Comparison of ENCODE assay signal across 14 cellular contexts in the genomic region with DNA sequence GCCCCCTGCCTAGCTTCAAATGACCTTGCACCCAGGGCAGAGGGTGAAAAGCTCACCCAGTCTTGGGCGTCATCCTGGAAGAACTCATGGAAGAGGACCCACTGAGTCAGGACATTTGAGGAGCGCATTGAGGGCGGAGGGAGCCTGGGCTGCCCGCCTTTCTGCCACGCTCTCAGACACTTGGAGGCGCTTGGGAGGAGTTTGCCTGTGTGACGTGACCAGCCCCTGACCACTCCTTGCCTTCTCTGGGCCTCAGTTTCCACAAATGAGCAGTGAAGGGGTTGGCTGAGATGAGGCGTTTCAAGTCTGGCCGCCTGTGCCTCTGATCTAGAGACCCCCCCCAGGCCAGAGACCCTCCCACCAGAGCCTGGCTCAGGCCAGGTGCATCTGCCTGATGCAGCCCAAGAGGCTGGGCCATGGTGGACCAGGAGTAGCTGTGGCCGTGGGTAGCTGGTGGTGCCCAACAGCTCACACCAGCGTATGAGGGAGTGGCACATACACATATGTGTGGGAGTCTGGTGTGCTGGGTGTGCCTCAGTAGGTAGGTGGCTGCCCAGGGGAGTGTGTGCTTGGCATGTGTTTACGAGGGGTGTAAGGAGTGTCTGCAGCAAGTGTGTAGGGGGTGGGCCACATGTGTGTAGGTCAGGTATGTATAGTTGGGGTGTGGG.
A peak's percentile ranks its signal among the peaks of the same experiment; 100 is the strongest.
DNase-seq lines count a peak whose midpoint lies in the region; ATAC-seq and TF ChIP-seq lines count a peak whose summit lies in the region.
"Had no signal": no experiment of that assay in that cellular context is flagged by ENCODE, and none has a peak within 500 bp of the region (broad histone marks: within the 10 kb centered on the region; RNA-seq: fewer than 3 reads in every experiment).

No MANE protein-coding gene starts in this region.

- intact Hi-C loops in activated CD4-positive, alpha-beta T cell treated with anti-CD3 and anti-CD28 coated beads, Interleukin-2, amount 10 ng/mL, durations not matched to agents 24 days and 14 days (cut with micrococcal nuclease): no loop called here
- intact Hi-C loops in esophagus muscularis mucosa (cut with DNase I): no loop called here
- intact Hi-C loops in psoas muscle (cut with DNase I): loop anchor here in 1 of 2 donors (2.0 kb wide), 1 partner anchor 14 kb away; no protein-coding TSS in a partner anchor
- intact Hi-C loops in OCI-LY7 (cut with micrococcal nuclease; ENCODE audit: unreplicated experiment): no loop called here

- TF ChIP-seq EP300 in esophagus muscularis mucosa (IDR thresholded peaks at IDR 0.05): no peak

- H3K9me3 ChIP-seq in esophagus muscularis mucosa: no peaks in the 10 kb centered on the region
- H3K9me3 ChIP-seq in psoas muscle: no peaks in the 10 kb centered on the region
- H3K9me3 ChIP-seq in OCI-LY7 (ENCODE audit: low read length): no peaks in the 10 kb centered on the region
- H3K9me3 ChIP-seq: heart left ventricle had no signal

- TF ChIP-seq CTCF in esophagus muscularis mucosa (IDR thresholded peaks at IDR 0.05) (no peak), psoas muscle (IDR thresholded peaks at IDR 0.05) (no peak), OCI-LY7 (conservative IDR thresholded peaks at IDR 0.05; ENCODE audit: low read length) (no peak)

- H3K4me3 Mint-ChIP-seq in activated CD4-positive, alpha-beta T cell treated with anti-CD3 and anti-CD28 coated beads, Interleukin-2, amount 10 ng/mL, durations not matched to agents 24 days and 14 days: no peak overlapping the region
- H3K4me3 Mint-ChIP-seq: activated CD4-positive, alpha-beta T cell treated with anti-CD3 and anti-CD28 coated beads for 36 hours; neural progenitor cell had no signal

- in situ Hi-C loops in G401 (cut with HindIII; ENCODE audit: low sequenced_read_pairs): loop anchor here (5.0 kb wide), 1 partner anchor 44 kb away; no protein-coding TSS in a partner anchor

- peaks cover 2% of the 10 kb centered on the region for H3K36me3 Mint-ChIP-seq in activated CD4-positive, alpha-beta T cell treated with anti-CD3 and anti-CD28 coated beads, Interleukin-2, amount 10 ng/mL, durations not matched to agents 24 days and 14 days (ENCODE audit: low read depth)
- H3K36me3 Mint-ChIP-seq: neural progenitor cell had no signal

- no peaks in the 10 kb centered on the region for H4K20me1 ChIP-seq in OCI-LY7 (ENCODE audit: insufficient read depth, low read length)

- H3K4me1 ChIP-seq in esophagus muscularis mucosa (peaks cover 53 to 66% (median 63%) of the 10 kb centered on the region in 4 donors), psoas muscle (peaks cover 78% of the 10 kb centered on the region), OCI-LY7 (ENCODE audit: insufficient read depth, low read length, poor library complexity, severe bottlenecking) (peaks cover 24% of the 10 kb centered on the region)

- CTCF ChIA-PET in OCI-LY7 (lab: Charles Lee; ENCODE audit: unreplicated experiment): no interaction called here

- 96% methylated on average over 11 of the region's 12 CpGs for WGBS in esophagus muscularis mucosa
- whole genome bisulfite sequencing in psoas muscle, 3 donors: 84 to 92% (median 85%) methylated on average over 12 of the region's 12 CpGs

- POLR2A ChIA-PET in OCI-LY7 (lab: Charles Lee): interaction anchor here (0.7 to 2.7 kb wide), 2 partner anchors 10 to 80 kb away, joined by 5 to 8 read pairs; a partner anchor contains a TSS

- no TSS peak for BruUV-seq in OCI-LY7 (replicated peaks; lab: Mats Ljungman, UMichigan)

- no peak overlapping the region for H3K4me2 ChIP-seq in OCI-LY7 (ENCODE audit: low read length)
- H3K4me2 ChIP-seq: neural progenitor cell had no signal

- H3K4me3 ChIP-seq in H7 (ENCODE audit: insufficient read depth, low read depth, low read length) (no peak overlapping the region), esophagus muscularis mucosa (no peak overlapping the region), psoas muscle (no peak overlapping the region), OCI-LY7 (ENCODE audit: low read depth, low read length, poor library complexity, severe bottlenecking) (no peak overlapping the region)
- H3K4me3 ChIP-seq: heart left ventricle, neural progenitor cell, skin epidermis had no signal

- ATAC-seq in psoas muscle: no peak
- ATAC-seq: activated CD4-positive, alpha-beta T cell treated with anti-CD3 and anti-CD28 coated beads for 36 hours; heart left ventricle had no signal

- TF ChIP-seq POLR2A in esophagus muscularis mucosa (IDR thresholded peaks at IDR 0.05; ENCODE audit: low read depth): no peak

- no peak for DNase-seq in activated CD4-positive, alpha-beta T cell treated with anti-CD3 and anti-CD28 coated beads, Interleukin-2, amount 10 ng/mL, durations not matched to agents 24 days and 14 days
- no peak for DNase-seq in activated CD4-positive, alpha-beta T cell treated with anti-CD3 and anti-CD28 coated beads, Interleukin-2, amount 50 U/mL, for 48 hours
- DNase-seq in H7 (peak; percentile 55), esophagus muscularis mucosa (ENCODE audit: extremely low spot score) (no peak), psoas muscle (peak in 1 of 2 donors; percentile 34), G401 (ENCODE audit: low spot score) (no peak), OCI-LY7 (ENCODE audit: low spot score) (no peak)
- DNase-seq in activated CD4-positive, alpha-beta T cell treated with anti-CD3 and anti-CD28 coated beads, Interleukin-2, amount 50 U/mL, for 4 hours: no peak
- DNase-seq: activated CD4-positive, alpha-beta T cell treated with anti-CD3 and anti-CD28 coated beads for 36 hours; central memory CD4-positive, alpha-beta T cell; DMS79; heart left ventricle had no signal

- H3K27me3 Mint-ChIP-seq in activated CD4-positive, alpha-beta T cell treated with anti-CD3 and anti-CD28 coated beads, Interleukin-2, amount 10 ng/mL, durations not matched to agents 24 days and 14 days: no peaks in the 10 kb centered on the region
- H3K27me3 Mint-ChIP-seq: activated CD4-positive, alpha-beta T cell treated with anti-CD3 and anti-CD28 coated beads for 36 hours had no signal

- H3K36me3 ChIP-seq in H7 (replicated peaks; ENCODE audit: control insufficient read depth, insufficient read depth, low read length) (no peaks in the 10 kb centered on the region), esophagus muscularis mucosa (no peaks in the 10 kb centered on the region), psoas muscle (ENCODE audit: insufficient read depth in 1 of 2, low read depth in 1 of 2) (no peaks in the 10 kb centered on the region), OCI-LY7 (ENCODE audit: insufficient read depth, low read length) (no peaks in the 10 kb centered on the region)
- H3K36me3 ChIP-seq: heart left ventricle, neural progenitor cell had no signal

- H3K9me3 Mint-ChIP-seq in activated CD4-positive, alpha-beta T cell treated with anti-CD3 and anti-CD28 coated beads, Interleukin-2, amount 10 ng/mL, durations not matched to agents 24 days and 14 days: no peaks in the 10 kb centered on the region
- H3K9me3 Mint-ChIP-seq: neural progenitor cell had no signal

- no peaks in the 10 kb centered on the region for H3K79me2 ChIP-seq in OCI-LY7 (ENCODE audit: insufficient read depth, low read depth, low read length)

- peak overlapping the region; percentile 24 for H3K27ac Mint-ChIP-seq in activated CD4-positive, alpha-beta T cell treated with anti-CD3 and anti-CD28 coated beads, Interleukin-2, amount 10 ng/mL, durations not matched to agents 24 days and 14 days
- H3K27ac Mint-ChIP-seq: activated CD4-positive, alpha-beta T cell treated with anti-CD3 and anti-CD28 coated beads for 36 hours; neural progenitor cell had no signal

- peaks cover 34% of the 10 kb centered on the region for H3K4me1 Mint-ChIP-seq in activated CD4-positive, alpha-beta T cell treated with anti-CD3 and anti-CD28 coated beads, Interleukin-2, amount 10 ng/mL, durations not matched to agents 24 days and 14 days

- H3K9me2 ChIP-seq in OCI-LY7 (ENCODE audit: insufficient read depth, low read length): no peaks in the 10 kb centered on the region

- H2AFZ ChIP-seq in OCI-LY7 (ENCODE audit: low read length): no peak overlapping the region
- H2AFZ ChIP-seq: neural progenitor cell had no signal

- H3K27me3 ChIP-seq in H7 (ENCODE audit: control insufficient read depth, insufficient read depth, low read length) (no peaks in the 10 kb centered on the region), esophagus muscularis mucosa (no peaks in the 10 kb centered on the region), psoas muscle (ENCODE audit: insufficient read depth in 3 of 3, low read length in 2 of 3) (no peaks in the 10 kb centered on the region)
- H3K27me3 ChIP-seq: heart left ventricle had no signal

- H3K27ac ChIP-seq in esophagus muscularis mucosa (replicated peaks in 1 of 4): peak overlapping the region in 3 of 4 donors; percentile 89 to 90 (median 90)
- H3K27ac ChIP-seq in psoas muscle: peak overlapping the region; percentile 98
- no peak overlapping the region for H3K27ac ChIP-seq in OCI-LY7 (ENCODE audit: low read depth, low read length, poor library complexity, severe bottlenecking)
- H3K27ac ChIP-seq: neural progenitor cell had no signal
